26 cellular contexts compared by ENCODE assay signal in the genomic region with DNA sequence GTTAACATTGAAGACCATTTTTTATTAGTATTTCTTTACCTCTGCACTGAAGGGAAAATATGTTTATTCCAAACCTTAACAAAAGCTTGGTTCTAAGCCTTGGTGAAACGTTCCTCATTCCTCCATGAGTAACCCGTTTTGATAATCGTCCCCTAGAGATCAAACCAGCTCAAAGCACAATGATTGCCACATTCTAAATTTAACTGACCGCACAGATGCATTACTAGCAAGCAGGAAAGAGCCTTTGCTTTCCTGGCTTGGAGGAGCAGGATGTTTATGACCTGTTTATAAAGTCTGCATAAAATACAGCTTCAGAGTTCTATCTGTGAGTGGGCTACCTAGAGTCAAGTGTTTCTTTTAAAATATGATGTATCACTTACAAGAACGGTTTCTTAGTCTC.
"Had no signal": no experiment of that assay in that cellular context is flagged by ENCODE, and none has a peak within 500 bp of the region (broad histone marks: within the 10 kb centered on the region; RNA-seq: fewer than 3 reads in every experiment).

No MANE protein-coding gene starts in this region.

- ATAC-seq: effector memory CD8-positive, alpha-beta T cell; esophagus mucosa; gastroesophageal sphincter; heart left ventricle; left colon; left lung; left ventricle myocardium superior; lower lobe of right lung; mucosa of descending colon had no signal

- H3K4me1 ChIP-seq: colonic mucosa, esophagus squamous epithelium, gastroesophageal sphincter, heart left ventricle, left lung, lower lobe of right lung had no signal

- H3K27me3 ChIP-seq: colonic mucosa, esophagus squamous epithelium, gastroesophageal sphincter, hepatocyte, left lung had no signal

- H3K4me3 ChIP-seq: colonic mucosa, esophagus squamous epithelium, gastroesophageal sphincter, heart left ventricle, hepatocyte, left lung, lower lobe of right lung, mucosa of descending colon had no signal

- H3K27ac ChIP-seq: colonic mucosa, epithelial cell of prostate, esophagus squamous epithelium, gastroesophageal sphincter, heart left ventricle, hepatocyte, left lung, lower lobe of right lung had no signal

- H3K9me3 ChIP-seq: colonic mucosa, esophagus squamous epithelium, left lung, lower lobe of right lung, mucosa of descending colon had no signal

- H3K36me3 ChIP-seq: colonic mucosa, esophagus squamous epithelium, gastroesophageal sphincter, heart left ventricle, left lung, lower lobe of right lung had no signal

- DNase-seq: colonic mucosa; cortex of kidney; effector CD8-positive, alpha-beta T cell; effector memory CD8-positive, alpha-beta T cell; endodermal cell; erythroblast; esophagus squamous epithelium; foreskin fibroblast; foreskin melanocyte; heart left ventricle; hypothalamus; immature natural killer cell; islet precursor cell; kidney; kidney glomerular epithelial cell; left colon; left lung; left ventricle myocardium superior; lower lobe of right lung; mesenchymal stem cell; mucosa of descending colon; naive B cell had no signal

- H3K4me2 ChIP-seq: hepatocyte had no signal
